Comparison of ENCODE assay signal across 18 cellular contexts in the genomic region with DNA sequence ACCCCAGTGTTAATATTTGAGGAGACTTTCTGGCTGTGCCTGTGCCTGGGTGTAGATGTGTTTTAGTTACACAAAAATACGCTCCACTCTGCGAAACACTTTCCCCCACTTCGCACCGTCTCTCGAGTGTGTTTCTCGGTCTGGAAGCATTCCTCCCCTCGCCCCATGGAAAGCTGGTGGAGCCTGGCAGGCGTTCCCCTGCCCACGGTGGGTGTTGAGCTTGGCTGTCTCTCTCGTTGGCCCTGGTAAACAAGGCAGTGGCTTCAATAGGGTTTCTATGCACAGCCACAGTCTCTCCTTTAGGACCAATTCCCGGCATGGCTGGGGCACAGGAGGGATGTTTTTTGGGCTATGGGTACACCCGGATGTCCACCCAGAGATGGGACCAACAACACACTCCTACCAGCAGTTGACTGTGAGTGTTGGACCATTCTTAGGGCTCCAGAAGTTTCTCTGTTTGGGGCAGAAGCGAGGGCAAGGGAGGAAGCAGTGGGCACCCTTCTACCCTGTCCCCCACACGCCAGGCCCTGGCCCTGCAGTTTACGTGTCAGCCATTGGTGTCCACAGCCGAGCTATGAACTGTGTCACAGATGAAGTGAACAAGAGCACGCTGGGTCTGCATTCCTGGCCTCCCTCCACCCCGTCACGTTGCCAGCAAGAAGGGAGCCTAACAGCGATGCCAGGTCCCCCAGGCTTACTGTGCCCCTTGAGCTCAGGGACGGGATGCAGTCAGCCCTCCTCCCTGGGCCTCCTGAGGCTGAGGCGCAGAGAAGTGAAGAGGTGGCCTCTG. TPM values are rescaled to one million over a fixed set of nuclear protein-coding genes. Genes with fewer than 3 reads are reported as not detected.
DNase-seq lines count a peak whose midpoint lies in the region; ATAC-seq and TF ChIP-seq lines count a peak whose summit lies in the region.
"Had no signal": no experiment of that assay in that cellular context is flagged by ENCODE, and none has a peak within 500 bp of the region (broad histone marks: within the 10 kb centered on the region; RNA-seq: fewer than 3 reads in every experiment).

No MANE protein-coding gene starts in this region.

- H3K4me3 Mint-ChIP-seq in natural killer cell treated with Interleukin-12 subunit alpha and Interleukin-12 subunit beta and Interleukin-15 and Interleukin-18, amount 100 ng/mL, for 72 hours, result no peak overlapping the region
- H3K4me3 Mint-ChIP-seq in activated CD8-positive, alpha-beta T cell treated with anti-CD3 and anti-CD28 coated beads, Interleukin-2, amount 10 ng/mL, durations not matched to agents 7 days and 5 days, result no peak overlapping the region

- H3K27me3 Mint-ChIP-seq in natural killer cell treated with Interleukin-12 subunit alpha and Interleukin-12 subunit beta and Interleukin-15 and Interleukin-18, amount 100 ng/mL, for 72 hours, result no peaks in the 10 kb centered on the region
- H3K27me3 Mint-ChIP-seq in activated CD8-positive, alpha-beta T cell treated with anti-CD3 and anti-CD28 coated beads, Interleukin-2, amount 10 ng/mL, durations not matched to agents 7 days and 5 days (ENCODE audit: low read depth), result no peaks in the 10 kb centered on the region

- CTCF ChIA-PET in activated CD8-positive, alpha-beta T cell treated with anti-CD3 and anti-CD28 coated beads, Interleukin-2, amount 10 ng/mL, durations not matched to agents 7 days and 5 days (lab: Charles Lee), result no interaction called here

- H3K9me3 ChIP-seq in DND-41 (ENCODE audit: insufficient read depth, low read length, severe bottlenecking), result no peaks in the 10 kb centered on the region
- H3K9me3 ChIP-seq: BE2C, HAP-1 had no signal

- intact Hi-C loops in left ventricle myocardium superior (cut with micrococcal nuclease) (no loop called here), sciatic nerve (cut with DNase I) (no loop called here)

- ATAC-seq in DND-41 (ENCODE audit: insufficient read depth, low read depth), result no peak
- ATAC-seq in left ventricle myocardium superior, result peak; percentile 21
- ATAC-seq in sciatic nerve, result peak; percentile 15
- no peak for ATAC-seq in natural killer cell treated with Interleukin-12 subunit alpha and Interleukin-12 subunit beta and Interleukin-15 and Interleukin-18, amount 100 ng/mL, for 72 hours
- ATAC-seq in activated CD8-positive, alpha-beta T cell treated with anti-CD3 and anti-CD28 coated beads, Interleukin-2, amount 10 ng/mL, durations not matched to agents 7 days and 5 days, result no peak
- ATAC-seq: Panc1 had no signal

- no peak overlapping the region for H3K4me3 ChIP-seq in DND-41 (ENCODE audit: low read depth in 1 of 2, low read length in 2 of 2)
- H3K4me3 ChIP-seq: HAP-1 had no signal

- no peaks in the 10 kb centered on the region for H3K79me2 ChIP-seq in DND-41 (ENCODE audit: insufficient read depth, low read length)

- POLR2A ChIA-PET in activated CD8-positive, alpha-beta T cell treated with anti-CD3 and anti-CD28 coated beads, Interleukin-2, amount 10 ng/mL, durations not matched to agents 7 days and 5 days (lab: Charles Lee), result no interaction called here

- peak overlapping the region; percentile 35; the same call in 1 of the 2 replicates for H3K27ac ChIP-seq in DND-41 (ENCODE audit: low read length)

- no peaks in the 10 kb centered on the region for H3K36me3 Mint-ChIP-seq in natural killer cell treated with Interleukin-12 subunit alpha and Interleukin-12 subunit beta and Interleukin-15 and Interleukin-18, amount 100 ng/mL, for 72 hours
- no peaks in the 10 kb centered on the region for H3K36me3 Mint-ChIP-seq in activated CD8-positive, alpha-beta T cell treated with anti-CD3 and anti-CD28 coated beads, Interleukin-2, amount 10 ng/mL, durations not matched to agents 7 days and 5 days (ENCODE audit: low read depth)

- no peak for DNase-seq in DND-41
- peak in 40 of 58 donors; percentile 30 to 81 (median 52) for DNase-seq in anterior cingulate cortex (lab: John Stamatoyannopoulos, UW)
- no peak for DNase-seq in left ventricle myocardium superior
- no peak for DNase-seq in sciatic nerve (ENCODE audit: low spot score)
- DNase-seq in natural killer cell treated with Interleukin-12 subunit alpha and Interleukin-12 subunit beta and Interleukin-15 and Interleukin-18, amount 100 ng/mL, for 72 hours (ENCODE audit: low spot score), result no peak
- no peak for DNase-seq in activated CD8-positive, alpha-beta T cell treated with anti-CD3 and anti-CD28 coated beads, Interleukin-2, amount 10 ng/mL, durations not matched to agents 7 days and 5 days
- DNase-seq in kidney glomerular epithelial cell (lab: John Stamatoyannopoulos, UW), result no peak
- DNase-seq: BE2C, DMS 273 treated with DMSO at 0.1 percent for 48 hours, EL, Kasumi-1, NCI-H1417, NCI-H1930, NCI-H2171 treated with DMSO at 0.1 percent for 48 hours, NCI-H82, SIG-M5 had no signal

- no peak for TF ChIP-seq CTCF in DND-41 (IDR thresholded peaks at IDR 0.05; ENCODE audit: borderline replicate concordance, extremely low read depth, low read length, poor library complexity, severe bottlenecking)

- H4K20me1 ChIP-seq in DND-41 (ENCODE audit: insufficient read depth, low read length), result no peaks in the 10 kb centered on the region

- peaks cover 13 to 23% of the 10 kb centered on the region in 2 donors for H3K4me1 Mint-ChIP-seq in natural killer cell treated with Interleukin-12 subunit alpha and Interleukin-12 subunit beta and Interleukin-15 and Interleukin-18, amount 100 ng/mL, for 72 hours (ENCODE audit: low read depth in 2 of 2)
- H3K4me1 Mint-ChIP-seq in activated CD8-positive, alpha-beta T cell treated with anti-CD3 and anti-CD28 coated beads, Interleukin-2, amount 10 ng/mL, durations not matched to agents 7 days and 5 days (ENCODE audit: low read depth), result peaks cover 16% of the 10 kb centered on the region

- no peak overlapping the region for H2AFZ ChIP-seq in DND-41 (ENCODE audit: low read depth, low read length)

- H3K4me1 ChIP-seq in DND-41 (ENCODE audit: insufficient read depth, low read length), result peaks cover 40% of the 10 kb centered on the region
- H3K4me1 ChIP-seq: BE2C, HAP-1 had no signal

- no peak overlapping the region for H3K4me2 ChIP-seq in DND-41 (ENCODE audit: insufficient read depth, low read length)

- no peaks in the 10 kb centered on the region for H3K27me3 ChIP-seq in DND-41 (ENCODE audit: insufficient read depth, low read length, poor library complexity)
- H3K27me3 ChIP-seq: BE2C had no signal

- H3K36me3 ChIP-seq in DND-41 (ENCODE audit: insufficient read depth, low read length), result no peaks in the 10 kb centered on the region
- H3K36me3 ChIP-seq: BE2C, HAP-1 had no signal

- H3K9ac ChIP-seq in DND-41 (ENCODE audit: low read depth, low read length), result no peak overlapping the region

- H3K9me3 Mint-ChIP-seq in natural killer cell treated with Interleukin-12 subunit alpha and Interleukin-12 subunit beta and Interleukin-15 and Interleukin-18, amount 100 ng/mL, for 72 hours, result no peaks in the 10 kb centered on the region
- no peaks in the 10 kb centered on the region for H3K9me3 Mint-ChIP-seq in activated CD8-positive, alpha-beta T cell treated with anti-CD3 and anti-CD28 coated beads, Interleukin-2, amount 10 ng/mL, durations not matched to agents 7 days and 5 days (ENCODE audit: insufficient read depth)

- peak overlapping the region in 1 of 2 donors; percentile 53 for H3K27ac Mint-ChIP-seq in natural killer cell treated with Interleukin-12 subunit alpha and Interleukin-12 subunit beta and Interleukin-15 and Interleukin-18, amount 100 ng/mL, for 72 hours
- H3K27ac Mint-ChIP-seq in activated CD8-positive, alpha-beta T cell treated with anti-CD3 and anti-CD28 coated beads, Interleukin-2, amount 10 ng/mL, durations not matched to agents 7 days and 5 days, result no peak overlapping the region

RNA-seq across cellular contexts. Expression of gene IQSEC1, which starts 19.1 kb away (rescaled TPM):
- 95.1 TPM for total RNA-seq in left ventricle myocardium superior
- total RNA-seq in sciatic nerve, result 77.5 TPM
- total RNA-seq in natural killer cell treated with Interleukin-12 subunit alpha and Interleukin-12 subunit beta and Interleukin-15 and Interleukin-18, amount 100 ng/mL, for 72 hours, result 10 to 100 TPM; 93.7 to 95.8 TPM
- 10 to 100 TPM; 47.8 to 53.8 TPM for total RNA-seq in activated CD8-positive, alpha-beta T cell treated with anti-CD3 and anti-CD28 coated beads, Interleukin-2, amount 10 ng/mL, durations not matched to agents 7 days and 5 days

Comparison
In these comparisons a context has a peak if more than half of its experiments do, and no peak if none do; other contexts are left out.
1. ATAC-seq: peak in left ventricle myocardium superior (single experiment) and sciatic nerve (single experiment); none in DND-41 (single experiment), natural killer cell treated with Interleukin-12 subunit alpha and Interleukin-12 subunit beta and Interleukin-15 and Interleukin-18, amount 100 ng/mL, for 72 hours (0 of 2) and activated CD8-positive, alpha-beta T cell treated with anti-CD3 and anti-CD28 coated beads, Interleukin-2, amount 10 ng/mL, durations not matched to agents 7 days and 5 days (single experiment).
2. DNase-seq: peak in anterior cingulate cortex (40 of 58); none in DND-41 (single experiment), left ventricle myocardium superior (single experiment), sciatic nerve (single experiment), natural killer cell treated with Interleukin-12 subunit alpha and Interleukin-12 subunit beta and Interleukin-15 and Interleukin-18, amount 100 ng/mL, for 72 hours (single experiment), activated CD8-positive, alpha-beta T cell treated with anti-CD3 and anti-CD28 coated beads, Interleukin-2, amount 10 ng/mL, durations not matched to agents 7 days and 5 days (single experiment) and kidney glomerular epithelial cell (single experiment).